ENCODE assay signal across 1 cellular context in the genomic region with DNA sequence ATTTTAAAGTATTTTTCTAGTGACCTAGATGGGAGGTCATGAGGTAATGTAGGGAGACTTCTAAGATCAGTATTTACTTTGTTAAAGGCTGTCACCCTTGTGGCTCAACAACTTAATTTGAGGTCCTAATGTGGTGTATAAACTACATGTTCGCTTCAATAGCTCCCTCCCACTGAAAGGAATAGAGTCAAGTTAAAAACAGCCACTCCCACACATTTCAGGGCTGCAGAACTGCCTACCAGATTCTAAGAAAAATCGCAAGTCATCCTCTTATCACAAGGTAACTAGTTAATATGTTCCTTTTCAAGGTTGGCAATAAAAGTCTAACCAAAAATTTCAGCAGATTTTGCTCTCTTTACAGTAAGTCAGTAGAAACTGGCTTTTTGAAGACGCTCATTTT.
TF ChIP-seq lines count a peak whose summit lies in the region.

No MANE protein-coding gene starts in this region.

TF ChIP-seq in A549, 52 proteins besides CTCF, POLR2A, EP300 and RAD21:
- TF ChIP-seq MAZ (IDR thresholded peaks at IDR 0.05; ENCODE audit: borderline replicate concordance, low read depth, low read length) (no peak), NFE2L2 (conservative IDR thresholded peaks at IDR 0.05; ENCODE audit: low read length) (peak; percentile 55; the same call in 1 of the 2 replicates), MAFK (IDR thresholded peaks at IDR 0.05; ENCODE audit: partially characterized antibody) (peak; percentile 56)
